9 cellular contexts compared by ENCODE assay signal in the genomic region with DNA sequence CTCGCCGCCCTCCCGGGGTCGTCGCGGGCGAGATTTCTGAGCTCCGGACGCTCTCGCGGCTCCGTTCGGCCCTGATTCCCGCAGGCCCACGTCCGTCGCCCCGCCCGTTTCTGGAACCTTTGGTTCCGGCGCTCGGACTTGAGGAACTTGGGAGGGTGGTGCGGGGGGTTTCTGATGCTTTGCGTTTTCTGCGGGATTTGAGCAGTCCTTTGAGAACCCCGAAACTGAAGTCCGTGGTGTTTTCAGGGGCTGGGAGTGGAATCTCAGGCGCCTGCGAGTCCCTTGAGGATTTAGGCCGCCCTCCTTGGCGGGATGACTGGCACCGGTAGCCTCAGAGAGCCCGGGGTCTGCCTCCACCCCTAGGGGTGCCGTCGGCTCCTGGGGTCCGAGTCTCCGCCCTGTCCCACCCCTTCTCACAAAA. TPM values are rescaled to one million over a fixed set of nuclear protein-coding genes. Genes with fewer than 3 reads are reported as not detected.
A peak's percentile ranks its signal among the peaks of the same experiment; 100 is the strongest.
DNase-seq lines count a peak whose midpoint lies in the region; ATAC-seq, FAIRE-seq and TF ChIP-seq lines count a peak whose summit lies in the region.
"Had no signal": no experiment of that assay in that cellular context is flagged by ENCODE, and none has a peak within 500 bp of the region (broad histone marks: within the 10 kb centered on the region; RNA-seq: fewer than 3 reads in every experiment).

No MANE protein-coding gene starts in this region.

- H3K27me3 ChIP-seq in breast epithelium (no peaks in the 10 kb centered on the region), left lung (peaks cover 0 to 20% of the 10 kb centered on the region in 2 donors), testis (no peaks in the 10 kb centered on the region)

- no peak for FAIRE-seq in D721Med (lab: Jason Lieb, UNC)

- ATAC-seq in left lung = peak; percentile 64

- H3K4me1 ChIP-seq in HEK293 (ENCODE audit: control insufficient read depth, insufficient read depth, low read length) (no peaks in the 10 kb centered on the region), breast epithelium (no peaks in the 10 kb centered on the region), left lung (peaks cover 0 to 9% of the 10 kb centered on the region in 2 donors), testis (peaks cover 7% of the 10 kb centered on the region)

- H3K27ac ChIP-seq in HEK293 (ENCODE audit: extremely low read depth, low read depth, low read length) = peak overlapping the region; percentile 46; the same call in 1 of the 2 replicates
- H3K27ac ChIP-seq in breast epithelium = peak overlapping the region; percentile 94 to 97
- H3K27ac ChIP-seq in left lung = peak overlapping the region; percentile 62 to 65
- H3K27ac ChIP-seq in testis = peak overlapping the region; percentile 56 to 84

- TF ChIP-seq POLR2A in breast epithelium (IDR thresholded peaks at IDR 0.05) (no peak), testis (IDR thresholded peaks at IDR 0.05) (no peak)

- H3K36me3 ChIP-seq in HEK293 (ENCODE audit: control insufficient read depth in 2 of 2, insufficient read depth in 1 of 2, low read length in 2 of 2) (no peaks in the 10 kb centered on the region), breast epithelium (no peaks in the 10 kb centered on the region), left lung (no peaks in the 10 kb centered on the region), testis (ENCODE audit: low read depth, missing control alignments) (no peaks in the 10 kb centered on the region)

- CTCF ChIA-PET in HEK293 (lab: Yijun Ruan, JAX) = no interaction called here

- DNase-seq in 8988T = peak; percentile 50
- DNase-seq in breast epithelium (ENCODE audit: low spot score in 2 of 2) = no peak
- peak in 1 of 2 donors; percentile 72 for DNase-seq in left lung
- no peak for DNase-seq in testis
- DNase-seq in GM20000 (ENCODE audit: low spot score) = no peak
- DNase-seq in D721Med (ENCODE audit: insufficient read length, low spot score) = no peak
- DNase-seq in H4 (ENCODE audit: low spot score) = no peak

- no peak overlapping the region; the same call in 1 of the 2 replicates for H3K4me3 ChIP-seq in HEK293 (ENCODE audit: low read depth, low read length)
- peak overlapping the region; percentile 65 to 95 (median 73) for H3K4me3 ChIP-seq in breast epithelium
- peak overlapping the region; percentile 54 to 62 for H3K4me3 ChIP-seq in left lung
- H3K4me3 ChIP-seq in testis = peak overlapping the region; percentile 61 to 88

- POLR2A ChIA-PET in HEK293 (lab: Yijun Ruan, JAX) = no interaction called here

- H3K9me3 ChIP-seq in HEK293 (ENCODE audit: control insufficient read depth, insufficient read depth, low read depth, low read length) = no peaks in the 10 kb centered on the region
- H3K9me3 ChIP-seq in breast epithelium = peaks cover 0 to 6% of the 10 kb centered on the region in 2 donors
- no peaks in the 10 kb centered on the region for H3K9me3 ChIP-seq in left lung
- no peaks in the 10 kb centered on the region for H3K9me3 ChIP-seq in testis

- TF ChIP-seq CTCF in HEK293 (tag by site-specific recombination; IDR thresholded peaks at IDR 0.05) (no peak), breast epithelium (IDR thresholded peaks at IDR 0.05) (no peak), left lung (IDR thresholded peaks at IDR 0.05) (no peak), testis (IDR thresholded peaks at IDR 0.05) (no peak), GM20000 (IDR thresholded peaks at IDR 0.05; ENCODE audit: extremely low read depth, missing control alignments) (no peak), D721Med (IDR thresholded peaks at IDR 0.05; ENCODE audit: insufficient read depth, missing control alignments) (no peak)

- intact Hi-C loops in breast epithelium (cut with DNase I; ENCODE audit: low total_unique reads) (no loop called here), left lung (cut with DNase I) (no loop called here), testis (cut with DNase I; ENCODE audit: low total_unique reads) (no loop called here)

- 5 to 8% methylated on average over 18 of the region's 37 CpGs for WGBS in testis, 2 donors

TF ChIP-seq in HEK293, 187 proteins besides CTCF, POLR2A, EP300 and RAD21 (continues in another document):
- no peak for TF ChIP-seq ZNF561 (tag by site-specific recombination; IDR thresholded peaks at IDR 0.05; ENCODE audit: borderline replicate concordance)
- TF ChIP-seq ZNF37A (tag by site-specific recombination; IDR thresholded peaks at IDR 0.05) = no peak
- 0 out of 2 replicates have a peak, but pooled peaks have one; percentile 4 for TF ChIP-seq SP2 (tag by site-specific recombination; IDR thresholded peaks at IDR 0.05)
- TF ChIP-seq, protein P1, sequence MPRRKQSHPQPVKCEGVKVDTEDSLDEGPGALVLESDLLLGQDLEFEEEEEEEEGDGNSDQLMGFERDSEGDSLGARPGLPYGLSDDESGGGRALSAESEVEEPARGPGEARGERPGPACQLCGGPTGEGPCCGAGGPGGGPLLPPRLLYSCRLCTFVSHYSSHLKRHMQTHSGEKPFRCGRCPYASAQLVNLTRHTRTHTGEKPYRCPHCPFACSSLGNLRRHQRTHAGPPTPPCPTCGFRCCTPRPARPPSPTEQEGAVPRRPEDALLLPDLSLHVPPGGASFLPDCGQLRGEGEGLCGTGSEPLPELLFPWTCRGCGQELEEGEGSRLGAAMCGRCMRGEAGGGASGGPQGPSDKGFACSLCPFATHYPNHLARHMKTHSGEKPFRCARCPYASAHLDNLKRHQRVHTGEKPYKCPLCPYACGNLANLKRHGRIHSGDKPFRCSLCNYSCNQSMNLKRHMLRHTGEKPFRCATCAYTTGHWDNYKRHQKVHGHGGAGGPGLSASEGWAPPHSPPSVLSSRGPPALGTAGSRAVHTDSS (tag by site-specific recombination; IDR thresholded peaks at IDR 0.05) = no peak
- TF ChIP-seq, protein P2, sequence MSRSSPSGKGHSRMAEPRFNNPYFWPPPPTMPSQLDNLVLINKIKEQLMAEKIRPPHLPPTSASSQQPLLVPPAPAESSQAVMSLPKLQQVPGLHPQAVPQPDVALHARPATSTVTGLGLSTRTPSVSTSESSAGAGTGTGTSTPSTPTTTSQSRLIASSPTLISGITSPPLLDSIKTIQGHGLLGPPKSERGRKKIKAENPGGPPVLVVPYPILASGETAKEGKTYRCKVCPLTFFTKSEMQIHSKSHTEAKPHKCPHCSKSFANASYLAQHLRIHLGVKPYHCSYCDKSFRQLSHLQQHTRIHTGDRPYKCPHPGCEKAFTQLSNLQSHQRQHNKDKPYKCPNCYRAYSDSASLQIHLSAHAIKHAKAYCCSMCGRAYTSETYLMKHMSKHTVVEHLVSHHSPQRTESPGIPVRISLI (tag by site-specific recombination; IDR thresholded peaks at IDR 0.05) = no peak
- TF ChIP-seq RBAK (tag by site-specific recombination; IDR thresholded peaks at IDR 0.05) = no peak
- no peak for TF ChIP-seq ZNF10 (tag by site-specific recombination; IDR thresholded peaks at IDR 0.05)
- TF ChIP-seq ZNF654 (tag by site-specific recombination; IDR thresholded peaks at IDR 0.05; ENCODE audit: low read depth) = no peak
- TF ChIP-seq, protein P3, sequence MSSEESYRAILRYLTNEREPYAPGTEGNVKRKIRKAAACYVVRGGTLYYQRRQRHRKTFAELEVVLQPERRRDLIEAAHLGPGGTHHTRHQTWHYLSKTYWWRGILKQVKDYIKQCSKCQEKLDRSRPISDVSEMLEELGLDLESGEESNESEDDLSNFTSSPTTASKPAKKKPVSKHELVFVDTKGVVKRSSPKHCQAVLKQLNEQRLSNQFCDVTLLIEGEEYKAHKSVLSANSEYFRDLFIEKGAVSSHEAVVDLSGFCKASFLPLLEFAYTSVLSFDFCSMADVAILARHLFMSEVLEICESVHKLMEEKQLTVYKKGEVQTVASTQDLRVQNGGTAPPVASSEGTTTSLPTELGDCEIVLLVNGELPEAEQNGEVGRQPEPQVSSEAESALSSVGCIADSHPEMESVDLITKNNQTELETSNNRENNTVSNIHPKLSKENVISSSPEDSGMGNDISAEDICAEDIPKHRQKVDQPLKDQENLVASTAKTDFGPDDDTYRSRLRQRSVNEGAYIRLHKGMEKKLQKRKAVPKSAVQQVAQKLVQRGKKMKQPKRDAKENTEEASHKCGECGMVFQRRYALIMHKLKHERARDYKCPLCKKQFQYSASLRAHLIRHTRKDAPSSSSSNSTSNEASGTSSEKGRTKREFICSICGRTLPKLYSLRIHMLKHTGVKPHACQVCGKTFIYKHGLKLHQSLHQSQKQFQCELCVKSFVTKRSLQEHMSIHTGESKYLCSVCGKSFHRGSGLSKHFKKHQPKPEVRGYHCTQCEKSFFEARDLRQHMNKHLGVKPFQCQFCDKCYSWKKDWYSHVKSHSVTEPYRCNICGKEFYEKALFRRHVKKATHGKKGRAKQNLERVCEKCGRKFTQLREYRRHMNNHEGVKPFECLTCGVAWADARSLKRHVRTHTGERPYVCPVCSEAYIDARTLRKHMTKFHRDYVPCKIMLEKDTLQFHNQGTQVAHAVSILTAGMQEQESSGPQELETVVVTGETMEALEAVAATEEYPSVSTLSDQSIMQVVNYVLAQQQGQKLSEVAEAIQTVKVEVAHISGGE (tag by site-specific recombination; conservative IDR thresholded peaks at IDR 0.05; ENCODE audit: low read depth) = peak; percentile 50; the same call in 1 of the 2 replicates
- no peak for TF ChIP-seq GLI2 (tag by site-specific recombination; IDR thresholded peaks at IDR 0.05; ENCODE audit: borderline replicate concordance, low read depth)
- no peak for TF ChIP-seq ZBTB48 (tag by site-specific recombination; IDR thresholded peaks at IDR 0.05)
- no peak for TF ChIP-seq MEIS1 (CRISPR knock-in tag; IDR thresholded peaks at IDR 0.05; ENCODE audit: borderline replicate concordance)
- TF ChIP-seq, protein P4, sequence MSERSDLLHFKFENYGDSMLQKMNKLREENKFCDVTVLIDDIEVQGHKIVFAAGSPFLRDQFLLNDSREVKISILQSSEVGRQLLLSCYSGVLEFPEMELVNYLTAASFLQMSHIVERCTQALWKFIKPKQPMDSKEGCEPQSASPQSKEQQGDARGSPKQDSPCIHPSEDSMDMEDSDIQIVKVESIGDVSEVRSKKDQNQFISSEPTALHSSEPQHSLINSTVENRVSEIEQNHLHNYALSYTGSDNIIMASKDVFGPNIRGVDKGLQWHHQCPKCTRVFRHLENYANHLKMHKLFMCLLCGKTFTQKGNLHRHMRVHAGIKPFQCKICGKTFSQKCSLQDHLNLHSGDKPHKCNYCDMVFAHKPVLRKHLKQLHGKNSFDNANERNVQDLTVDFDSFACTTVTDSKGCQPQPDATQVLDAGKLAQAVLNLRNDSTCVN (tag by site-specific recombination; optimal IDR thresholded peaks at IDR 0.05) = peak; percentile 32

RNA-seq across cellular contexts. Expression of a gene that starts 0.3 kb away (rescaled TPM):
- 10 to 100 TPM; 35.7 to 40.2 (median 38.5) TPM for total RNA-seq in breast epithelium
- total RNA-seq in left lung = 10 to 100 TPM; 14.1 to 17.1 TPM
- total RNA-seq in testis = 10 to 100 TPM; 35.1 to 63.0 TPM
- 53.7 TPM for polyA plus RNA-seq in testis (ENCODE audit: insufficient read depth, low read depth, low replicate concordance)
- not detected in 2 replicates for total RNA-seq in H4 (2014; rRNA removed; shearing (Covaris generic))

RNA-seq across cellular contexts. Expression of a gene that starts 42.6 kb away (rescaled TPM):
- total RNA-seq in breast epithelium = 10 to 100 TPM in 1 of 3 donors, not detected in 2; 20.0 TPM
- not detected for total RNA-seq in left lung
- total RNA-seq in testis = 1 to 10 TPM in 1 of 2 donors, not detected in 1; 4.9 TPM
- 0.99 TPM for polyA plus RNA-seq in testis (ENCODE audit: insufficient read depth, low read depth, low replicate concordance)
- not detected in 2 replicates for total RNA-seq in H4 (2014; rRNA removed; shearing (Covaris generic))
- total RNA-seq: subcutaneous adipose tissue had no signal

Comparison
In these comparisons a context has a peak if more than half of its experiments do, and no peak if none do; other contexts are left out.
1. RNA of a gene that starts 0.3 kb away (total RNA-seq): 35.1 to 63.0 TPM in testis, 35.7 to 40.2 TPM in breast epithelium and 14.1 to 17.1 TPM in left lung; not detected in H4; every median in the first group is over 10 times any median in the second.
2. Peak in every context shown above with its lines, with median percentiles within 50 percentile points of each other: H3K27ac ChIP-seq.